8 cellular contexts compared by ENCODE assay signal in genomic region chr1:167599839-167600581, GRCh38. TPM values are rescaled to one million over a fixed set of nuclear protein-coding genes. Genes with fewer than 3 reads are reported as not detected.
DNase-seq lines count a peak whose midpoint lies in the region; ATAC-seq and TF ChIP-seq lines count a peak whose summit lies in the region.
"Had no signal": no experiment of that assay in that cellular context is flagged by ENCODE, and none has a peak within 500 bp of the region (broad histone marks: within the 10 kb centered on the region; RNA-seq: fewer than 3 reads in every experiment).

No MANE protein-coding gene starts in this region.

- peaks cover 42% of the 10 kb centered on the region for H3K4me1 Mint-ChIP-seq in T-helper 1 cell treated with Interleukin-12 subunit alpha and Interleukin-12 subunit beta and Interleukin-4 antibody, amounts not matched to agents 30 μg/mL and 1 μg/mL, for 36 hours (ENCODE audit: low read depth)

- H3K27ac ChIP-seq in dorsolateral prefrontal cortex (peak overlapping the region in 4 of 59 donors; percentile 46 to 71 (median 62)), mucosa of rectum (ENCODE audit: low read depth in 2 of 2, low read length in 2 of 2) (no peak overlapping the region)
- H3K27ac ChIP-seq: epithelial cell of prostate had no signal

- H3K27me3 Mint-ChIP-seq in T-helper 1 cell treated with Interleukin-12 subunit alpha and Interleukin-12 subunit beta and Interleukin-4 antibody, amounts not matched to agents 30 μg/mL and 1 μg/mL, for 36 hours (ENCODE audit: low read depth): peaks cover 7% of the 10 kb centered on the region

- peaks cover 9% of the 10 kb centered on the region for H3K36me3 Mint-ChIP-seq in T-helper 1 cell treated with Interleukin-12 subunit alpha and Interleukin-12 subunit beta and Interleukin-4 antibody, amounts not matched to agents 30 μg/mL and 1 μg/mL, for 36 hours (ENCODE audit: low read depth)

- intact Hi-C loops in dorsolateral prefrontal cortex (cut with DNase I): loop anchor here (5.0 kb wide), 2 partner anchors 87 to 92 kb away; no protein-coding TSS in a partner anchor

- peak; percentile 77 for ATAC-seq in GM21367 (IDR thresholded peaks at IDR 0.05; ENCODE audit: unreplicated experiment)

- no peaks in the 10 kb centered on the region for H3K9me3 Mint-ChIP-seq in T-helper 1 cell treated with Interleukin-12 subunit alpha and Interleukin-12 subunit beta and Interleukin-4 antibody, amounts not matched to agents 30 μg/mL and 1 μg/mL, for 36 hours

- H3K27me3 ChIP-seq in dorsolateral prefrontal cortex (no peaks in the 10 kb centered on the region), mucosa of rectum (ENCODE audit: control insufficient read depth in 2 of 2, insufficient read depth in 2 of 2, low read length in 2 of 2) (no peaks in the 10 kb centered on the region)

- H3K4me3 ChIP-seq in dorsolateral prefrontal cortex: no peak overlapping the region
- H3K4me3 ChIP-seq in mucosa of rectum (ENCODE audit: low read length in 2 of 2): peak overlapping the region; percentile 0 to 2

- peaks cover 8 to 23% of the 10 kb centered on the region in 2 donors for H3K4me1 ChIP-seq in mucosa of rectum (ENCODE audit: control insufficient read depth in 2 of 2, insufficient read depth in 2 of 2, low read length in 2 of 2)

- peak; percentile 63 for DNase-seq in GM03348 (ENCODE audit: low spot score)
- peak; percentile 22 for DNase-seq in HT-29 (ENCODE audit: low spot score)
- DNase-seq in dorsolateral prefrontal cortex: peak in 1 of 10 donors; percentile 39
- no peak for DNase-seq in NCI-H128 (lab: John Stamatoyannopoulos, UW; ENCODE audit: unreplicated experiment)

- H3K9me3 ChIP-seq in mucosa of rectum (ENCODE audit: control insufficient read depth in 2 of 2, low read length in 2 of 2): no peaks in the 10 kb centered on the region

- H3K4me3 Mint-ChIP-seq in T-helper 1 cell treated with Interleukin-12 subunit alpha and Interleukin-12 subunit beta and Interleukin-4 antibody, amounts not matched to agents 30 μg/mL and 1 μg/mL, for 36 hours: peak overlapping the region; percentile 53

- peak overlapping the region in 1 of 2 donors; percentile 17 for H3K9ac ChIP-seq in mucosa of rectum (ENCODE audit: low read depth in 1 of 2, low read length in 2 of 2)

- peak overlapping the region; percentile 76 for H3K27ac Mint-ChIP-seq in T-helper 1 cell treated with Interleukin-12 subunit alpha and Interleukin-12 subunit beta and Interleukin-4 antibody, amounts not matched to agents 30 μg/mL and 1 μg/mL, for 36 hours

- H3K36me3 ChIP-seq in mucosa of rectum (ENCODE audit: control insufficient read depth in 2 of 2, insufficient read depth in 2 of 2, low read length in 2 of 2): no peaks in the 10 kb centered on the region

- peak in 52 of 56 donors; percentile 18 to 71 (median 47) for TF ChIP-seq CTCF in dorsolateral prefrontal cortex (IDR thresholded peaks at IDR 0.05 in 54 of 56, conservative IDR thresholded peaks at IDR 0.05 in 2 of 56; ENCODE audit: low read depth in 1 of 56, partially characterized antibody in 56 of 56)

RNA-seq across cellular contexts. Expression of gene RCSD1, which starts 30.0 kb away (rescaled TPM):
- total RNA-seq in HT-29 (2014; rRNA removed; shearing (Covaris generic)): not detected in 2 replicates
- 10 to 100 TPM in 19 of 120 experiments, 1 to 10 TPM in 101; 4.1 to 14.4 (median 8.1) TPM for total RNA-seq in dorsolateral prefrontal cortex

RNA-seq across cellular contexts. Expression of gene CREG1, which starts 46.4 kb away (rescaled TPM):
- total RNA-seq in HT-29 (2014; rRNA removed; shearing (Covaris generic)): 27.4 and 31.9 TPM in 2 replicates
- total RNA-seq in dorsolateral prefrontal cortex: 10 to 100 TPM; 21.6 to 57.2 (median 42.1) TPM

Comparison
In these comparisons a context has a peak if more than half of its experiments do, and no peak if none do; other contexts are left out.
1. H3K4me3 ChIP-seq: peak in mucosa of rectum (2 of 2); none in dorsolateral prefrontal cortex (0 of 59).